8 cellular contexts compared by ENCODE assay signal in genomic region chr1:184386271-184387068, GRCh38. TPM values are rescaled to one million over a fixed set of nuclear protein-coding genes. Genes with fewer than 3 reads are reported as not detected.
DNase-seq lines count a peak whose midpoint lies in the region; ATAC-seq, FAIRE-seq and TF ChIP-seq lines count a peak whose summit lies in the region.

C1orf21 (plus strand) TSS chr1:184387029; CDS start chr1:184477510, 90,481 bp downstream.

- CTCF ChIA-PET in GM12878 (lab: Yijun Ruan, JAX) = interaction anchor here (0.6 to 1.3 kb wide), 3 partner anchors 7 to 12 kb away, joined by 3 read pairs; no protein-coding TSS in a partner anchor

- H3K4me3 ChIP-seq in GM12864 (ENCODE audit: low read depth, low read length) = peak within 1 kb of the TSS; percentile 82
- peak within 1 kb of the TSS; percentile 81 for H3K4me3 ChIP-seq in GM12878
- peak within 1 kb of the TSS; percentile 68 to 95 for H3K4me3 ChIP-seq in vagina

- no TSS peak for BruUV-seq in GM12878 (replicated peaks; lab: Mats Ljungman, UMichigan)

- intact Hi-C loops in GM12878 (cut with micrococcal nuclease; ENCODE audit: unreplicated experiment) = no loop called here
- intact Hi-C loops in vagina (cut with DNase I) = loop anchor here (5.0 to 10.0 kb wide), 2 partner anchors 176 to 768 kb away; partner anchors contain the start of genes SWT1 and TRMT1L

- H3K27ac ChIP-seq in GM12878 (ENCODE audit: control insufficient read depth, insufficient read depth) (no peak within 1 kb of the TSS), vagina (peak within 1 kb of the TSS; percentile 95)

- no peaks in the 10 kb centered on the region for H3K79me2 ChIP-seq in GM12878 (ENCODE audit: control insufficient read depth, insufficient read depth, low read length)

- RAD21 ChIA-PET in GM12878 (lab: Charles Lee; ENCODE audit: unreplicated experiment) = interaction anchor here (0.5 to 0.8 kb wide), 2 partner anchors 76 to 177 kb away, joined by 3 read pairs; no protein-coding TSS in a partner anchor

- H3K9me3 ChIP-seq in GM12878 (replicated peaks; ENCODE audit: control insufficient read depth, insufficient read depth, low read length) (no peaks in the 10 kb centered on the region), vagina (no peaks in the 10 kb centered on the region)

- TF ChIP-seq RAD21 in GM12878 (IDR thresholded peaks at IDR 0.05; ENCODE audit: insufficient read depth, low read depth, low read length) = no peak

- H3K4me1 ChIP-seq in GM12878 (ENCODE audit: control insufficient read depth, insufficient read depth, low read length) (no peaks in the 10 kb centered on the region; the same call in 1 of the 2 replicates), vagina (peaks cover 39% of the 10 kb centered on the region)

- peak within 1 kb of the TSS; percentile 14 for H3K9ac ChIP-seq in GM12878 (ENCODE audit: control insufficient read depth, insufficient read depth, low read length)

- POLR2A ChIA-PET in GM12878 (lab: Charles Lee) = no interaction called here

- H3K36me3 ChIP-seq in GM12878 (ENCODE audit: control insufficient read depth in 2 of 2, insufficient read depth in 2 of 2, low read length in 1 of 2) = no peaks in the 10 kb centered on the region
- no peaks in the 10 kb centered on the region for H3K36me3 ChIP-seq in vagina

- peak within 1 kb of the TSS; percentile 76 for H3K4me2 ChIP-seq in GM12878 (ENCODE audit: control insufficient read depth, insufficient read depth)

- SMC1A ChIA-PET in GM12878 (lab: Charles Lee; ENCODE audit: uncharacterized antibody, unreplicated experiment) = no interaction called here

- TF ChIP-seq EP300 in GM12878 (IDR thresholded peaks at IDR 0.05; ENCODE audit: borderline replicate concordance in 1 of 2, control insufficient read depth in 1 of 2, low read depth in 2 of 2, low read length in 2 of 2) = no peak

- no peaks in the 10 kb centered on the region for H4K20me1 ChIP-seq in GM12878 (ENCODE audit: control insufficient read depth, insufficient read depth)

- in situ Hi-C loops in GM12878 (cut with MboI) = no loop called here

- WGBS in GM12878 (ENCODE audit: insufficient coverage, insufficient replicate concordance, low lambda C conversion rate, missing lambda C conversion rate) = 7% methylated on average over 33 of the region's 78 CpGs

- peak within 1 kb of the TSS; percentile 62 for H2AFZ ChIP-seq in GM12878 (ENCODE audit: control insufficient read depth, low read depth, low read length)

- TF ChIP-seq POLR2A in GM12878 (IDR thresholded peaks at IDR 0.05; ENCODE audit: low read depth, low read length) (peak; percentile 32; the same call in 1 of the 2 replicates), vagina (IDR thresholded peaks at IDR 0.05) (peak in 1 of 2 donors; percentile 94)

- ATAC-seq in HG02759 (IDR thresholded peaks at IDR 0.05; ENCODE audit: unreplicated experiment) (peak; percentile 92), GM12878 (peak; percentile 93)

- no peak for FAIRE-seq in GM12878 (lab: Jason Lieb, UNC)

- DNase-seq in GM12864 (ENCODE audit: low read depth) = no peak
- DNase-seq in NCI-H146 (lab: John Stamatoyannopoulos, UW) = peak; percentile 96
- peak; percentile 76 for DNase-seq in T1000 (lab: John Stamatoyannopoulos, UW)
- DNase-seq in GM12878 (ENCODE audit: low read depth, low spot score) = no peak
- DNase-seq in hippocampal formation (lab: John Stamatoyannopoulos, UW) = peak; percentile 71 to 89
- peak; percentile 45 for DNase-seq in renal cortical epithelial cell (ENCODE audit: low read depth)
- no peak for DNase-seq in vagina (ENCODE audit: extremely low spot score in 2 of 2)

- TF ChIP-seq CTCF in GM12864 (IDR thresholded peaks at IDR 0.05; ENCODE audit: low read depth, low read length, missing control alignments) (no peak), GM12878 (IDR thresholded peaks at IDR 0.05 in 2 of 3, conservative IDR thresholded peaks at IDR 0.05 in 1 of 3; ENCODE audit: control insufficient read depth in 2 of 3, extremely low read depth in 1 of 3, insufficient read depth in 1 of 3, low read depth in 3 of 3, low read length in 3 of 3) (no peak), vagina (IDR thresholded peaks at IDR 0.05) (no peak)

- H3K27me3 ChIP-seq in GM12878 (replicated peaks in 1 of 2; ENCODE audit: control insufficient read depth in 2 of 2, insufficient read depth in 2 of 2, low read length in 1 of 2) = peaks cover 4 to 13% of the 10 kb centered on the region in 2 experiments
- no peaks in the 10 kb centered on the region for H3K27me3 ChIP-seq in vagina

TF ChIP-seq in GM12878, 131 proteins besides CTCF, POLR2A, EP300 and RAD21:
- TF ChIP-seq, protein P1, sequence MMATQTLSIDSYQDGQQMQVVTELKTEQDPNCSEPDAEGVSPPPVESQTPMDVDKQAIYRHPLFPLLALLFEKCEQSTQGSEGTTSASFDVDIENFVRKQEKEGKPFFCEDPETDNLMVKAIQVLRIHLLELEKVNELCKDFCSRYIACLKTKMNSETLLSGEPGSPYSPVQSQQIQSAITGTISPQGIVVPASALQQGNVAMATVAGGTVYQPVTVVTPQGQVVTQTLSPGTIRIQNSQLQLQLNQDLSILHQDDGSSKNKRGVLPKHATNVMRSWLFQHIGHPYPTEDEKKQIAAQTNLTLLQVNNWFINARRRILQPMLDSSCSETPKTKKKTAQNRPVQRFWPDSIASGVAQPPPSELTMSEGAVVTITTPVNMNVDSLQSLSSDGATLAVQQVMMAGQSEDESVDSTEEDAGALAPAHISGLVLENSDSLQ (IDR thresholded peaks at IDR 0.05) = peak; percentile 71
- TF ChIP-seq BHLHE40 (IDR thresholded peaks at IDR 0.05; ENCODE audit: borderline replicate concordance in 1 of 2, low read depth in 2 of 2, low read length in 1 of 2) (peak in 1 of 2 experiments; percentile 14; a peak in 1 of 4 replicates), MTA2 (IDR thresholded peaks at IDR 0.05; ENCODE audit: low read depth) (no peak), IKZF1 (conservative IDR thresholded peaks at IDR 0.05) (peak; percentile 9; the same call in 1 of the 2 replicates), HDAC6 (IDR thresholded peaks at IDR 0.05; ENCODE audit: unreplicated experiment) (peak; percentile 91)

RNA-seq across cellular contexts. Expression of gene C1orf21, which starts in this region (rescaled TPM):
- total RNA-seq in GM12878 (2013; cell fraction: nucleolus; rRNA removed) = 1.0 and 2.2 TPM in 2 replicates
- total RNA-seq in GM12878 (2014; rRNA removed) = 0.05 and 0.17 TPM in 2 replicates
- 0.09 TPM in 2 replicates for total RNA-seq in GM12878 (2014; rRNA removed; fragmentation: Illumina TruSeq; extraction: Trizol)
- total RNA-seq in GM12878 (2021) = 0.03 and 0.05 TPM in 2 replicates
- 0.22 TPM for polyA plus RNA-seq in GM12878 (2011; ENCODE audit: low read depth)
- 1.6 and 2.4 TPM in 2 replicates for polyA plus RNA-seq in GM12878 (2011; rRNA removed)
- 0.27 and 0.43 TPM in 2 replicates for polyA plus RNA-seq in GM12878 (2011; cell fraction: cytosol; rRNA removed)
- polyA plus RNA-seq in GM12878 (2011; cell fraction: nucleus; rRNA removed) = 0.16 and 0.24 TPM in 2 replicates
- polyA plus RNA-seq in GM12878 (2012) = 0.29 and 0.35 TPM in 2 replicates
- 0.28 TPM in 1 of 2 replicates, not detected in the other for polyA plus RNA-seq in GM12878 (2014; fragmentation: Illumina TruSeq; extraction: Trizol)
- not detected for polyA plus RNA-seq in GM12878 (2014; fragmentation: Nextera tagmentation; extraction: Ambion mirVana)
- polyA plus RNA-seq in GM12878 (2014; rRNA removed) = 0.01 and 0.03 TPM in 2 replicates
- polyA plus RNA-seq in GM12878 (2016; fragmentation: Nextera tagmentation; extraction: Ambion mirVana) = under 1 TPM in 1 of 2 experiments, not detected in 1; 0.19 TPM
- 0.21 and 0.29 TPM in 2 replicates for polyA minus RNA-seq in GM12878 (2011; rRNA and poly(A)+ RNA removed)
- not detected in 2 replicates for polyA minus RNA-seq in GM12878 (2011; cell fraction: cytosol; rRNA and poly(A)+ RNA removed)
- 0.19 and 0.60 TPM in 2 replicates for polyA minus RNA-seq in GM12878 (2011; cell fraction: nucleus; rRNA and poly(A)+ RNA removed)
- total RNA-seq in renal cortical epithelial cell = 1.7 and 7.3 TPM in 2 replicates
- 24.1 TPM for total RNA-seq in vagina

Comparison
In these comparisons a context has a peak if more than half of its experiments do, and no peak if none do; other contexts are left out.
1. DNase-seq: peak in NCI-H146 (single experiment), T1000 (single experiment), hippocampal formation (2 of 2) and renal cortical epithelial cell (single experiment); none in GM12864 (single experiment), GM12878 (single experiment) and vagina (0 of 2).
2. Peak in every context shown above with its lines, with median percentiles within 50 percentile points of each other: H3K4me3 ChIP-seq.